ENCODE assay signal across 16 cellular contexts in genomic region chr1:160168609-160169369, GRCh38. TPM values are rescaled to one million over a fixed set of nuclear protein-coding genes. Genes with fewer than 3 reads are reported as not detected.
A peak's percentile ranks its signal among the peaks of the same experiment; 100 is the strongest.
DNase-seq lines count a peak whose midpoint lies in the region; ATAC-seq and TF ChIP-seq lines count a peak whose summit lies in the region.
"Had no signal": no experiment of that assay in that cellular context is flagged by ENCODE, and none has a peak within 500 bp of the region (broad histone marks: within the 10 kb centered on the region; RNA-seq: fewer than 3 reads in every experiment).

No MANE protein-coding gene starts in this region.

- H4K20me1 ChIP-seq in osteoblast (ENCODE audit: insufficient read depth, low read length): no peaks in the 10 kb centered on the region

- no peaks in the 10 kb centered on the region for H3K9me3 ChIP-seq in osteoblast (ENCODE audit: low read depth, low read length)
- H3K9me3 ChIP-seq: heart left ventricle, SJSA1 had no signal

- no peaks in the 10 kb centered on the region for H3K36me3 ChIP-seq in osteoblast (ENCODE audit: insufficient read depth, low read length)
- H3K36me3 ChIP-seq: heart left ventricle, SJSA1 had no signal

- H3K27me3 ChIP-seq in osteoblast (ENCODE audit: insufficient read depth, low read length): peaks cover 18% of the 10 kb centered on the region
- H3K27me3 ChIP-seq: SJSA1 had no signal

- H2AFZ ChIP-seq in osteoblast (ENCODE audit: low read length): peak overlapping the region; percentile 69

- no peaks in the 10 kb centered on the region for H3K79me2 ChIP-seq in osteoblast (ENCODE audit: insufficient read depth, low read length)

- no peak overlapping the region for H3K4me3 ChIP-seq in osteoblast (ENCODE audit: insufficient read depth, low read length)
- H3K4me3 ChIP-seq: heart left ventricle, lung, SJSA1 had no signal

- H3K4me2 ChIP-seq in osteoblast (ENCODE audit: insufficient read depth, low read length): peak overlapping the region; percentile 37

- in situ Hi-C loops in G401 (cut with HindIII; ENCODE audit: low sequenced_read_pairs): no loop called here

- ATAC-seq in GM18861 (IDR thresholded peaks at IDR 0.05; ENCODE audit: unreplicated experiment) (no peak), GM18502 (IDR thresholded peaks at IDR 0.05; ENCODE audit: poor library complexity, unreplicated experiment) (no peak)
- ATAC-seq: heart left ventricle had no signal

- H3K27ac ChIP-seq in osteoblast (ENCODE audit: low read depth, low read length): no peak overlapping the region
- H3K27ac ChIP-seq: heart left ventricle, SJSA1 had no signal

- TF ChIP-seq CTCF in osteoblast (IDR thresholded peaks at IDR 0.05; ENCODE audit: extremely low read depth, low read depth, low read length): no peak

- peak; percentile 83 for DNase-seq in G401 (ENCODE audit: low spot score)
- peak; percentile 24 for DNase-seq in NAMALWA (ENCODE audit: low spot score)
- DNase-seq in ecto neural progenitor cell (ENCODE audit: low spot score): peak; percentile 68
- peak; percentile 80 for DNase-seq in osteoblast (ENCODE audit: insufficient read length, low spot score, missing footprints)
- DNase-seq in effector CD8-positive, alpha-beta T cell (lab: John Stamatoyannopoulos, UW): no peak
- DNase-seq in NCI-H1105 treated with DMSO at 0.1 percent for 48 hours (lab: John Stamatoyannopoulos, UW): no peak
- DNase-seq: activated CD4-positive, CD25-positive, alpha-beta regulatory T cell; activated T-cell treated with anti-CD3 and anti-CD28 coated beads, Interleukin-2, amount 50 U/mL, for 1 hour; heart left ventricle; stimulated activated CD4-positive, alpha-beta T cell treated with anti-CD3 and anti-CD28 coated beads, Interleukin-4, amount 100 ng/mL, for 1 hour; stimulated activated naive CD4-positive, alpha-beta T cell treated with Interleukin-2 at 50 U/mL for 16 hours had no signal

- peaks cover 33% of the 10 kb centered on the region for H3K4me1 ChIP-seq in osteoblast (ENCODE audit: insufficient read depth, low read length)
- H3K4me1 ChIP-seq: heart left ventricle had no signal

RNA-seq across cellular contexts. Expression of gene ATP1A4, which starts 17.4 kb away (rescaled TPM):
- not detected in 2 replicates for total RNA-seq in G401 (2014; rRNA removed; shearing (Covaris generic))
- not detected in 2 replicates for total RNA-seq in osteoblast
- total RNA-seq: CD4-positive, CD25-positive, alpha-beta regulatory T cell; SJSA1 had no signal

RNA-seq across cellular contexts. Expression of gene CASQ1, which starts 21.6 kb away (rescaled TPM):
- 0.71 TPM in 1 of 2 replicates, not detected in the other for total RNA-seq in G401 (2014; rRNA removed; shearing (Covaris generic))
- 0.29 and 0.36 TPM in 2 replicates for total RNA-seq in osteoblast
- total RNA-seq: CD4-positive, CD25-positive, alpha-beta regulatory T cell; SJSA1 had no signal

RNA-seq across cellular contexts. Expression of gene PEA15, which starts 36.4 kb away (rescaled TPM):
- total RNA-seq in G401 (2014; rRNA removed; shearing (Covaris generic)): 42.2 and 72.2 TPM in 2 replicates
- 200 and 217 TPM in 2 replicates for total RNA-seq in osteoblast

RNA-seq across cellular contexts. Expression of gene ATP1A2, which starts 53.2 kb away (rescaled TPM):
- not detected in 2 replicates for total RNA-seq in G401 (2014; rRNA removed; shearing (Covaris generic))
- 0.72 and 1.2 TPM in 2 replicates for total RNA-seq in osteoblast
- total RNA-seq: CD4-positive, CD25-positive, alpha-beta regulatory T cell had no signal

Comparison
In these comparisons a context has a peak if more than half of its experiments do, and no peak if none do; other contexts are left out.
1. DNase-seq: peak in G401 (single experiment), NAMALWA (single experiment), ecto neural progenitor cell (single experiment) and osteoblast (single experiment); none in effector CD8-positive, alpha-beta T cell (single experiment) and NCI-H1105 treated with DMSO at 0.1 percent for 48 hours (single experiment).